ENCODE assay signal across 22 cellular contexts in genomic region chr5:119750887-119751733, GRCh38.
"Had no signal": no experiment of that assay in that cellular context is flagged by ENCODE, and none has a peak within 500 bp of the region (broad histone marks: within the 10 kb centered on the region; RNA-seq: fewer than 3 reads in every experiment).

No MANE protein-coding gene starts in this region.

- H3K36me3 Mint-ChIP-seq: activated naive CD4-positive, alpha-beta T cell treated with anti-CD3 and anti-CD28 coated beads, Interleukin-2, amount 50 U/mL, for 24 hours had no signal

- DNase-seq: activated CD4-positive, alpha-beta T cell treated with anti-CD3 and anti-CD28 coated beads for 1 hour; activated CD4-positive, alpha-beta T cell treated with anti-CD3 and anti-CD28 coated beads, Interleukin-2, amount 50 U/mL, for 1 hour; activated CD8-positive, alpha-beta T cell treated with anti-CD3 and anti-CD28 coated beads for 36 hours; activated naive CD8-positive, alpha-beta T cell treated with anti-CD3 and anti-CD28 coated beads, Interleukin-2, amount 50 U/mL, for 24 hours; activated T-cell treated with anti-CD3 and anti-CD28 coated beads, Interleukin-2, amount 50 U/mL, for 4 hours; amygdala; colonic mucosa; effector CD8-positive, alpha-beta T cell; foreskin fibroblast; head of caudate nucleus; hippocampal formation; left colon; mammary epithelial cell; right cardiac atrium; spleen; stimulated activated naive CD4-positive, alpha-beta T cell treated with Interleukin-2 at 50 U/mL for 16 hours; T-helper 9 cell had no signal

- H3K4me3 ChIP-seq: colonic mucosa, spleen, tibial nerve had no signal

- H3K27ac Mint-ChIP-seq: activated CD8-positive, alpha-beta T cell treated with anti-CD3 and anti-CD28 coated beads for 36 hours; activated naive CD4-positive, alpha-beta T cell treated with anti-CD3 and anti-CD28 coated beads, Interleukin-2, amount 50 U/mL, for 24 hours; activated naive CD8-positive, alpha-beta T cell treated with anti-CD3 and anti-CD28 coated beads, Interleukin-2, amount 50 U/mL, for 24 hours; activated T-helper 17 cell treated with anti-CD3 and anti-CD28 coated beads, Interleukin-2, amount 50 U/mL, for 72 hours; nephron; WTC11 had no signal

- ATAC-seq: activated CD8-positive, alpha-beta T cell treated with anti-CD3 and anti-CD28 coated beads for 36 hours; activated naive CD8-positive, alpha-beta T cell treated with anti-CD3 and anti-CD28 coated beads, Interleukin-2, amount 50 U/mL, for 24 hours; activated T-cell treated with anti-CD3 and anti-CD28 coated beads, Interleukin-2, amount 50 U/mL, for 4 hours; activated T-helper 17 cell treated with anti-CD3 and anti-CD28 coated beads, Interleukin-2, amount 50 U/mL, for 72 hours; left colon; right cardiac atrium; WTC11 had no signal

- H3K27me3 Mint-ChIP-seq: activated CD8-positive, alpha-beta T cell treated with anti-CD3 and anti-CD28 coated beads for 36 hours; activated naive CD8-positive, alpha-beta T cell treated with anti-CD3 and anti-CD28 coated beads, Interleukin-2, amount 50 U/mL, for 24 hours had no signal

- H3K36me3 ChIP-seq: colonic mucosa, spleen, tibial nerve had no signal

- H3K9me3 ChIP-seq: colonic mucosa, spleen, tibial nerve had no signal

- H3K9me3 Mint-ChIP-seq: activated CD8-positive, alpha-beta T cell treated with anti-CD3 and anti-CD28 coated beads for 36 hours; activated naive CD4-positive, alpha-beta T cell treated with anti-CD3 and anti-CD28 coated beads, Interleukin-2, amount 50 U/mL, for 24 hours; activated naive CD8-positive, alpha-beta T cell treated with anti-CD3 and anti-CD28 coated beads, Interleukin-2, amount 50 U/mL, for 24 hours; activated T-cell treated with anti-CD3 and anti-CD28 coated beads, Interleukin-2, amount 50 U/mL, for 4 hours had no signal

- H3K27me3 ChIP-seq: colonic mucosa, spleen, tibial nerve had no signal

- H3K4me1 ChIP-seq: colonic mucosa, spleen, tibial nerve had no signal

- H3K4me1 Mint-ChIP-seq: activated naive CD4-positive, alpha-beta T cell treated with anti-CD3 and anti-CD28 coated beads, Interleukin-2, amount 50 U/mL, for 24 hours; activated naive CD8-positive, alpha-beta T cell treated with anti-CD3 and anti-CD28 coated beads, Interleukin-2, amount 50 U/mL, for 24 hours; activated T-helper 17 cell treated with anti-CD3 and anti-CD28 coated beads, Interleukin-2, amount 50 U/mL, for 72 hours; nephron had no signal

- H3K4me3 Mint-ChIP-seq: activated CD8-positive, alpha-beta T cell treated with anti-CD3 and anti-CD28 coated beads for 36 hours; activated naive CD4-positive, alpha-beta T cell treated with anti-CD3 and anti-CD28 coated beads, Interleukin-2, amount 50 U/mL, for 24 hours; activated naive CD8-positive, alpha-beta T cell treated with anti-CD3 and anti-CD28 coated beads, Interleukin-2, amount 50 U/mL, for 24 hours; activated T-cell treated with anti-CD3 and anti-CD28 coated beads, Interleukin-2, amount 50 U/mL, for 4 hours; activated T-helper 17 cell treated with anti-CD3 and anti-CD28 coated beads, Interleukin-2, amount 50 U/mL, for 72 hours; nephron; WTC11 had no signal

- H3K27ac ChIP-seq: colonic mucosa, spleen, tibial nerve had no signal
